7 cellular contexts compared by ENCODE assay signal in genomic region chr19:17260842-17261325, GRCh38. TPM values are rescaled to one million over a fixed set of nuclear protein-coding genes. Genes with fewer than 3 reads are reported as not detected.
DNase-seq lines count a peak whose midpoint lies in the region; ATAC-seq and TF ChIP-seq lines count a peak whose summit lies in the region.

No MANE protein-coding gene starts in this region.

- no peak overlapping the region for H3K27ac Mint-ChIP-seq in chondrocyte (ENCODE audit: unreplicated experiment)

- intact Hi-C loops in lower leg skin (cut with DNase I; ENCODE audit: low total_unique reads): no loop called here

- TF ChIP-seq CTCF in chondrocyte (IDR thresholded peaks at IDR 0.05): peak; percentile 96
- TF ChIP-seq CTCF in lower leg skin (IDR thresholded peaks at IDR 0.05): peak in 1 of 3 donors; percentile 86

- H3K4me1 Mint-ChIP-seq in chondrocyte (ENCODE audit: low read depth): peaks cover 3% of the 10 kb centered on the region

- DNase-seq in NCI-H524 (lab: John Stamatoyannopoulos, UW) (peak; percentile 96), chondrocyte (ENCODE audit: low spot score) (no peak), lower leg skin (ENCODE audit: low spot score in 2 of 2) (peak; percentile 67 to 96)
- DNase-seq in activated CD4-positive, alpha-beta T cell treated with anti-CD3 and anti-CD28 coated beads for 24 hours (ENCODE audit: low read depth in 2 of 2): peak; percentile 85 to 90
- peak; percentile 80 for DNase-seq in stimulated activated CD8-positive, alpha-beta memory T cell treated with anti-CD3 and anti-CD28 coated beads, Interleukin-15, amount 100 ng/mL, for 24 hours (ENCODE audit: low read depth)

- H3K4me3 ChIP-seq in lower leg skin (ENCODE audit: low read depth, poor library complexity, severe bottlenecking): no peak overlapping the region

- no peaks in the 10 kb centered on the region for H3K36me3 Mint-ChIP-seq in chondrocyte (ENCODE audit: low read depth)

- no peak for TF ChIP-seq POLR2A in lower leg skin (IDR thresholded peaks at IDR 0.05)

- H3K9me3 Mint-ChIP-seq in chondrocyte (ENCODE audit: low read depth): no peaks in the 10 kb centered on the region

- H3K4me3 Mint-ChIP-seq in chondrocyte (ENCODE audit: unreplicated experiment): no peak overlapping the region

- ATAC-seq in GM18502 (IDR thresholded peaks at IDR 0.05; ENCODE audit: poor library complexity, unreplicated experiment): peak; percentile 80
- ATAC-seq in HG03196 (IDR thresholded peaks at IDR 0.05; ENCODE audit: unreplicated experiment): peak; percentile 57

- H3K27me3 Mint-ChIP-seq in chondrocyte (ENCODE audit: low read depth): peaks cover 2% of the 10 kb centered on the region

- WGBS in lower leg skin, 2 donors: 15 to 20% methylated on average over 15 of the region's 15 CpGs

RNA-seq across cellular contexts. Expression of gene USHBP1, which starts 3.7 kb away (rescaled TPM):
- total RNA-seq in chondrocyte (not detected in 3 replicates), lower leg skin (1 to 10 TPM in 3 of 4 donors, under 1 TPM in 1; 0.80 to 3.0 (median 2.0) TPM)

RNA-seq across cellular contexts. Expression of gene BABAM1, which starts 6.4 kb away (rescaled TPM):
- total RNA-seq in chondrocyte (83.3 to 100 TPM (median 91.2 TPM) in 3 replicates), lower leg skin (10 to 100 TPM; 48.3 to 61.2 (median 59.6) TPM)

RNA-seq across cellular contexts. Expression of gene NR2F6, which starts 15.2 kb away (rescaled TPM):
- total RNA-seq in chondrocyte: 31.9 to 45.0 TPM (median 43.7 TPM) in 3 replicates
- total RNA-seq in lower leg skin: 100 to 1,000 TPM in 1 of 4 donors, 10 to 100 TPM in 3; 57.2 to 119 (median 83.6) TPM

RNA-seq across cellular contexts. Expression of gene ANKLE1, which starts 20.8 kb away (rescaled TPM):
- total RNA-seq in chondrocyte (0.38 to 0.57 TPM (median 0.53 TPM) in 3 replicates), lower leg skin (1 to 10 TPM in 1 of 4 donors, under 1 TPM in 3; 0.07 to 1.1 (median 0.36) TPM)

RNA-seq across cellular contexts. Expression of gene OCEL1, which starts 34.9 kb away (rescaled TPM):
- total RNA-seq in chondrocyte (21.1 to 23.8 TPM (median 22.3 TPM) in 3 replicates), lower leg skin (1 to 10 TPM; 2.6 to 7.9 (median 4.0) TPM)
